Comparison of ENCODE assay signal across 9 cellular contexts in genomic region chrX:119482041-119482440, GRCh38. TPM values are rescaled to one million over a fixed set of nuclear protein-coding genes. Genes with fewer than 3 reads are reported as not detected.
DNase-seq lines count a peak whose midpoint lies in the region; ATAC-seq, FAIRE-seq and TF ChIP-seq lines count a peak whose summit lies in the region.
"Had no signal": no experiment of that assay in that cellular context is flagged by ENCODE, and none has a peak within 500 bp of the region (broad histone marks: within the 10 kb centered on the region; RNA-seq: fewer than 3 reads in every experiment).

No MANE protein-coding gene starts in this region.

- H4K20me1 ChIP-seq in H9 (ENCODE audit: control insufficient read depth, insufficient read depth, insufficient read length): no peaks in the 10 kb centered on the region
- H4K20me1 ChIP-seq in GM12878 (ENCODE audit: control insufficient read depth, insufficient read depth): no peaks in the 10 kb centered on the region

- no peak overlapping the region for H2BK15ac ChIP-seq in H9 (ENCODE audit: low read depth, low read length)

- peaks cover 2% of the 10 kb centered on the region for H3K23me2 ChIP-seq in H9 (ENCODE audit: insufficient read length, low read depth, low read length, poor library complexity, severe bottlenecking)

- no peaks in the 10 kb centered on the region for H3K79me2 ChIP-seq in H9 (ENCODE audit: insufficient read depth, low read length)
- no peaks in the 10 kb centered on the region for H3K79me2 ChIP-seq in GM12878 (ENCODE audit: control insufficient read depth, insufficient read depth, low read length)

- H4K8ac ChIP-seq in H9 (replicated peaks; ENCODE audit: insufficient read length, low read depth, low read length): no peak overlapping the region

- H3K4me2 ChIP-seq in A549 (peak overlapping the region; percentile 75), H9 (ENCODE audit: insufficient read depth, insufficient read length, low read length) (peak overlapping the region; percentile 47), GM12878 (ENCODE audit: control insufficient read depth, insufficient read depth) (peak overlapping the region; percentile 55; the same call in 1 of the 2 replicates)

- no peak overlapping the region for H3K27ac Mint-ChIP-seq in H9

- H3K9me3 Mint-ChIP-seq in H9: peaks cover 70 to 75% of the 10 kb centered on the region in 2 experiments

- H3K4ac ChIP-seq in H9 (ENCODE audit: low read depth, low read length): no peak overlapping the region

- SMC1A ChIA-PET in GM12878 (lab: Charles Lee; ENCODE audit: uncharacterized antibody, unreplicated experiment): interaction anchor here (1.1 to 1.3 kb wide), 2 partner anchors 13 to 161 kb away, joined by 3 read pairs; no protein-coding TSS in a partner anchor

- H3K23ac ChIP-seq in H9 (ENCODE audit: insufficient read length, low read depth, low read length): no peak overlapping the region

- no peak overlapping the region for H2BK20ac ChIP-seq in H9 (ENCODE audit: low read depth, low read length, poor library complexity, severe bottlenecking)

- no peak for DNase-seq in A549 (ENCODE audit: low read depth in 1 of 2, low spot score in 1 of 2)
- DNase-seq in H9: no peak
- DNase-seq in GM12878 (ENCODE audit: low read depth, low spot score): no peak
- DNase-seq in globus pallidus (ENCODE audit: low spot score): no peak
- DNase-seq in foreskin melanocyte: no peak

- TF ChIP-seq POLR2A in A549 (IDR thresholded peaks at IDR 0.05; ENCODE audit: low read length) (no peak), GM12878 (IDR thresholded peaks at IDR 0.05; ENCODE audit: low read depth, low read length) (no peak)

- H3T11ph ChIP-seq in H9 (ENCODE audit: low read length): no peak overlapping the region

- TF ChIP-seq RAD21 in A549 (conservative IDR thresholded peaks at IDR 0.05 in 1 of 2, IDR thresholded peaks at IDR 0.05 in 1 of 2) (no peak), GM12878 (IDR thresholded peaks at IDR 0.05; ENCODE audit: insufficient read depth, low read depth, low read length) (no peak)

- H3K4me3 Mint-ChIP-seq in H9: peak overlapping the region in 1 of 2 experiments; percentile 62; a peak in 2 of 5 replicates

- H3K36me3 ChIP-seq in GM12878 (ENCODE audit: control insufficient read depth in 2 of 2, insufficient read depth in 2 of 2, low read length in 1 of 2): no peaks in the 10 kb centered on the region
- no peaks in the 10 kb centered on the region for H3K36me3 ChIP-seq in muscle layer of colon (ENCODE audit: insufficient read depth, low read length)

- RAD21 ChIA-PET in GM12878 (lab: Charles Lee; ENCODE audit: unreplicated experiment): interaction anchor here (0.6 to 2.5 kb wide), 3 partner anchors 9 to 337 kb away, joined by 3 to 10 read pairs (median 3); partner anchors contain the start of gene SLC25A5

- TF ChIP-seq CTCF in A549 (IDR thresholded peaks at IDR 0.05) (no peak), H9 (conservative IDR thresholded peaks at IDR 0.05) (no peak), GM12878 (IDR thresholded peaks at IDR 0.05 in 2 of 3, conservative IDR thresholded peaks at IDR 0.05 in 1 of 3; ENCODE audit: control insufficient read depth in 2 of 3, extremely low read depth in 1 of 3, insufficient read depth in 1 of 3, low read depth in 3 of 3, low read length in 3 of 3) (no peak)

- in situ Hi-C loops in GM12878 (cut with MboI): no loop called here

- no peak overlapping the region for H2BK5ac ChIP-seq in H9 (ENCODE audit: insufficient read length, low read length)

- no peak overlapping the region for H2AK5ac ChIP-seq in H9 (ENCODE audit: insufficient read length, low read length)

- H4K91ac ChIP-seq in H9 (ENCODE audit: insufficient read length, low read depth, low read length): no peak overlapping the region

- H3K27me3 ChIP-seq in H9 (ENCODE audit: insufficient read depth, low read length): no peaks in the 10 kb centered on the region
- H3K27me3 ChIP-seq in GM12878 (replicated peaks in 1 of 2; ENCODE audit: control insufficient read depth in 2 of 2, insufficient read depth in 2 of 2, low read length in 1 of 2): no peaks in the 10 kb centered on the region
- no peaks in the 10 kb centered on the region for H3K27me3 ChIP-seq in muscle layer of colon (ENCODE audit: control insufficient read depth in 1 of 2, insufficient read depth in 2 of 2, low read length in 2 of 2)

- H3K9me3 ChIP-seq in A549 (no peaks in the 10 kb centered on the region), H9 (ENCODE audit: control insufficient read depth, low read depth, low read length) (peaks cover 16% of the 10 kb centered on the region), GM12878 (replicated peaks; ENCODE audit: control insufficient read depth, insufficient read depth, low read length) (no peaks in the 10 kb centered on the region), muscle layer of colon (ENCODE audit: low read length) (no peaks in the 10 kb centered on the region)

- peak overlapping the region; percentile 94; the same call in 1 of the 2 replicates for H3K14ac ChIP-seq in H9 (ENCODE audit: insufficient read depth, low read length)

- no peak overlapping the region for H3K56ac ChIP-seq in H9 (ENCODE audit: insufficient read length, low read depth, low read length)

- 0 out of 4 replicates have a peak, but pooled peaks cover 0 to 2% of the 10 kb centered on the region in 2 experiments for H3K4me1 Mint-ChIP-seq in H9

- CTCF ChIA-PET in A549 (lab: Yijun Ruan, JAX): interaction anchor here (1.0 to 26.9 kb wide), 17 partner anchors 8 to 373 kb away, joined by 3 to 814 read pairs (median 4); partner anchors contain the start of genes SLC25A5 and SOWAHD
- CTCF ChIA-PET in GM12878 (lab: Yijun Ruan, JAX): interaction anchor here (0.6 to 3.3 kb wide), 14 partner anchors 9 to 1000 kb away, joined by 3 to 15 read pairs (median 5); partner anchors contain the start of genes NKRF and UBE2A

- H3K9ac ChIP-seq in H9 (ENCODE audit: extremely low read depth, insufficient read length, low read length) (no peak overlapping the region), GM12878 (ENCODE audit: control insufficient read depth, insufficient read depth, low read length) (peak overlapping the region; percentile 50; the same call in 1 of the 2 replicates), muscle layer of colon (ENCODE audit: low read length) (no peak overlapping the region)

- peak overlapping the region; percentile 81 to 90 for H3K27ac ChIP-seq in A549
- H3K27ac ChIP-seq in H9 (ENCODE audit: insufficient read length, low read depth, low read length): no peak overlapping the region
- H3K27ac ChIP-seq in GM12878 (ENCODE audit: control insufficient read depth, insufficient read depth): no peak overlapping the region
- H3K27ac ChIP-seq in muscle layer of colon (ENCODE audit: low read depth, low read length): no peak overlapping the region

- H2AFZ ChIP-seq in H9 (ENCODE audit: low read length) (no peak overlapping the region), GM12878 (ENCODE audit: control insufficient read depth, low read depth, low read length) (peak overlapping the region; percentile 82)

- BruUV-seq in GM12878 (replicated peaks; lab: Mats Ljungman, UMichigan): no TSS peak

- H2BK12ac ChIP-seq in H9 (ENCODE audit: insufficient read length, low read depth, low read length): no peak overlapping the region

- no peak overlapping the region for H2BK120ac ChIP-seq in H9 (ENCODE audit: low read depth, low read length, poor library complexity, severe bottlenecking)

- POLR2A ChIA-PET in A549 (lab: Yijun Ruan, JAX) (interaction anchor here (1.2 to 2.0 kb wide), 3 partner anchors 13 to 30 kb away, joined by 3 to 17 read pairs (median 16); partner anchors contain the start of gene SLC25A5), GM12878 (lab: Charles Lee) (interaction anchor here (1.0 kb wide), 1 partner anchor 14 kb away, joined by 3 read pairs; the partner anchor contains the start of gene SLC25A5)

- peaks cover 24% of the 10 kb centered on the region for H3K4me1 ChIP-seq in A549
- H3K4me1 ChIP-seq in H9 (ENCODE audit: insufficient read depth, low read length): no peaks in the 10 kb centered on the region
- H3K4me1 ChIP-seq in GM12878 (ENCODE audit: control insufficient read depth, insufficient read depth, low read length): no peaks in the 10 kb centered on the region; the same call in 1 of the 2 replicates
- H3K4me1 ChIP-seq in muscle layer of colon (ENCODE audit: insufficient read depth, low read length): no peaks in the 10 kb centered on the region

- H3K79me1 ChIP-seq in H9 (ENCODE audit: insufficient read depth, low read depth, low read length, poor library complexity, severe bottlenecking): no peaks in the 10 kb centered on the region

- peaks cover 29% of the 10 kb centered on the region for H3K27me3 Mint-ChIP-seq in H9 (ENCODE audit: low read depth)

- H4K5ac ChIP-seq in H9 (ENCODE audit: insufficient read length, low read depth, low read length): no peak overlapping the region

- intact Hi-C loops in GM12878 (cut with micrococcal nuclease; ENCODE audit: unreplicated experiment): loop anchor here (10.0 kb wide), 1 partner anchor 403 kb away; no protein-coding TSS in a partner anchor

- 65% methylated on average over 9 of the region's 10 CpGs for WGBS in A549 (ENCODE audit: missing lambda C conversion rate)
- WGBS in H9 (ENCODE audit: extremely low coverage, insufficient read length, low lambda C conversion rate): no CpG with 5 or more reads among the region's 10 CpGs
- WGBS in GM12878 (ENCODE audit: insufficient coverage, insufficient replicate concordance, low lambda C conversion rate, missing lambda C conversion rate): 29% methylated on average over 10 of the region's 10 CpGs

- H3K36me3 Mint-ChIP-seq in H9 (ENCODE audit: insufficient read depth in 1 of 3, low read depth in 3 of 3): peaks cover 0 to 8% (median 4%) of the 10 kb centered on the region in 3 experiments; a peak in 4 of 7 replicates

- no peak for TF ChIP-seq EP300 in A549 (IDR thresholded peaks at IDR 0.05)
- TF ChIP-seq EP300 in GM12878 (IDR thresholded peaks at IDR 0.05; ENCODE audit: borderline replicate concordance in 1 of 2, control insufficient read depth in 1 of 2, low read depth in 2 of 2, low read length in 2 of 2): no peak

- FAIRE-seq in A549 (lab: Jason Lieb, UNC): no peak
- FAIRE-seq in GM12878 (lab: Jason Lieb, UNC): no peak
- FAIRE-seq: islet of Langerhans had no signal

- H3K4me3 ChIP-seq in A549 (peak overlapping the region; percentile 31), GM12878 (no peak overlapping the region), muscle layer of colon (ENCODE audit: low read depth in 1 of 2, low read length in 2 of 2) (peak overlapping the region; percentile 22 to 35)

- H3K18ac ChIP-seq in H9 (ENCODE audit: insufficient read length, low read depth, low read length): no peak overlapping the region

- no peak; a peak in 1 of 6 replicates for ATAC-seq in A549
- peak; percentile 43 for ATAC-seq in GM12878
- no peak for ATAC-seq in activated CD4-positive, CD25-positive, alpha-beta regulatory T cell treated with anti-CD3 and anti-CD28 coated beads, Interleukin-2, amount 50 U/mL, for 24 hours
- ATAC-seq in GM21619 (IDR thresholded peaks at IDR 0.05; ENCODE audit: unreplicated experiment): no peak

RNA-seq across cellular contexts. Expression of gene SLC25A5, which starts 13.8 kb away (rescaled TPM):
- 739 and 750 TPM in 2 replicates for polyA plus RNA-seq in A549 (2011; rRNA removed)
- 992 and 1,002 TPM in 2 replicates for polyA plus RNA-seq in A549 (2012; cell fraction: cytosol; rRNA removed)
- polyA plus RNA-seq in A549 (2012; cell fraction: nucleus; rRNA removed): 1,027 and 1,105 TPM in 2 replicates
- 604 to 638 TPM (median 625 TPM) in 3 replicates for polyA plus RNA-seq in A549 (2017; fragmentation: RNase III; extraction: RNeasy Plus Mini Kit Qiagen cat#74134 plus additional on column Dnase treatment)
- polyA minus RNA-seq in A549 (2011; rRNA and poly(A)+ RNA removed): 805 and 878 TPM in 2 replicates
- 454 and 472 TPM in 2 replicates for total RNA-seq in H9 (2021)
- total RNA-seq in GM12878 (2013; cell fraction: nucleolus; rRNA removed): 30.9 and 34.2 TPM in 2 replicates
- total RNA-seq in GM12878 (2014; rRNA removed): 397 and 425 TPM in 2 replicates
- 361 and 366 TPM in 2 replicates for total RNA-seq in GM12878 (2014; rRNA removed; fragmentation: Illumina TruSeq; extraction: Trizol)
- 625 and 628 TPM in 2 replicates for total RNA-seq in GM12878 (2021)
- 314 TPM for polyA plus RNA-seq in GM12878 (2011; ENCODE audit: low read depth)
- polyA plus RNA-seq in GM12878 (2011; rRNA removed): 282 and 438 TPM in 2 replicates
- 707 and 822 TPM in 2 replicates for polyA plus RNA-seq in GM12878 (2011; cell fraction: cytosol; rRNA removed)
- 351 and 383 TPM in 2 replicates for polyA plus RNA-seq in GM12878 (2011; cell fraction: nucleus; rRNA removed)
- polyA plus RNA-seq in GM12878 (2012): 414 and 429 TPM in 2 replicates
- polyA plus RNA-seq in GM12878 (2014; fragmentation: Illumina TruSeq; extraction: Trizol): 464 and 490 TPM in 2 replicates
- 1,000 to 10,000 TPM; 2,068 to 3,863 TPM for polyA plus RNA-seq in GM12878 (2014; fragmentation: Nextera tagmentation; extraction: Ambion mirVana)
- polyA plus RNA-seq in GM12878 (2014; rRNA removed): 602 and 608 TPM in 2 replicates
- 100 to 1,000 TPM; 665 to 690 TPM for polyA plus RNA-seq in GM12878 (2016; fragmentation: Nextera tagmentation; extraction: Ambion mirVana)
- 426 and 638 TPM in 2 replicates for polyA minus RNA-seq in GM12878 (2011; rRNA and poly(A)+ RNA removed)
- 204 and 215 TPM in 2 replicates for polyA minus RNA-seq in GM12878 (2011; cell fraction: cytosol; rRNA and poly(A)+ RNA removed)
- 53.8 and 75.2 TPM in 2 replicates for polyA minus RNA-seq in GM12878 (2011; cell fraction: nucleus; rRNA and poly(A)+ RNA removed)

Comparison
In these comparisons a context has a peak if more than half of its experiments do, and no peak if none do; other contexts are left out.
1. H3K27ac ChIP-seq: peak in A549 (2 of 2); none in H9 (single experiment), GM12878 (single experiment) and muscle layer of colon (single experiment).
2. Of the 24 proteins assayed by ChIP-seq in both GM12878 and A549: peak only in GM12878: none; only in A549: CHD4; in both: none; in neither: 23.
3. Peak in every context shown above with its lines, with median percentiles within 50 percentile points of each other: H3K4me2 ChIP-seq.